Comparison of ENCODE assay signal across 1 cellular context in genomic region chr14:39628087-39628486, GRCh38.
A peak's percentile ranks its signal among the peaks of the same experiment; 100 is the strongest.
TF ChIP-seq lines count a peak whose summit lies in the region.

No MANE protein-coding gene starts in this region.

TF ChIP-seq in GM12878, 131 proteins besides CTCF, POLR2A, EP300 and RAD21 (continued from another document):
- TF ChIP-seq RUNX3 (IDR thresholded peaks at IDR 0.05; ENCODE audit: low read length), result peak; percentile 38; the same call in 1 of the 2 replicates
TF ChIP-seq in GM12878: peak in this region for 1.
